In the genomic region with DNA sequence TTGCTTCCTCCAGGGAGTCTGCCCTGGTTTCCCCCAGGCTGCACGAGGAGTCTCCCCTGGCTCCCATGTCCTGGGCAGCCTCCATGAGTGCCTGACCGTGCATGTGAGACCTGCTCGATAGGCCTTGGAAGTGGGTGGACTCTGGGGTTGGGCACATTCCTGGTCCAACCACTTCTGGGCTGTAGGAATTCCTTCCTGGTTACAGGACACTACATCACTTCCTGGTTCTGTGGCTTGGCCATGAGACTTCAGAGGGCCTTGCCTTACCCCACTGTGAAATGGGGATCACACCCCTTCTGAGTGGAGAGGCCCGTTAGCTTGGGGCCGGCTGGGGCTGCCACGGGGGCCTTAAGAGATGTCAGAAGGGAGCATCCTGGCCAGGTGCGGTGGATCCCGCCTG, we compare ENCODE assay signal across 14 cellular contexts. TPM values are rescaled to one million over a fixed set of nuclear protein-coding genes. Genes with fewer than 3 reads are reported as not detected.
DNase-seq lines count a peak whose midpoint lies in the region; ATAC-seq, FAIRE-seq and TF ChIP-seq lines count a peak whose summit lies in the region.
"Had no signal": no experiment of that assay in that cellular context is flagged by ENCODE, and none has a peak within 500 bp of the region (broad histone marks: within the 10 kb centered on the region; RNA-seq: fewer than 3 reads in every experiment).

No MANE protein-coding gene starts in this region.

- H3K4me1 ChIP-seq in NT2/D1 (ENCODE audit: insufficient read depth, insufficient read length): peaks cover 15% of the 10 kb centered on the region

- in situ Hi-C loops in ACHN (cut with HindIII; ENCODE audit: low pct_ligation_motif_present, low pct_unique_long_range_greater_than_20kb, low sequenced_read_pairs): no loop called here

- no peaks in the 10 kb centered on the region for H3K36me3 ChIP-seq in NT2/D1 (ENCODE audit: insufficient read depth, insufficient read length, low read length)
- H3K36me3 ChIP-seq: ascending aorta had no signal

- no peaks in the 10 kb centered on the region for H3K9me3 ChIP-seq in NT2/D1 (ENCODE audit: insufficient read depth, low read length)
- H3K9me3 ChIP-seq: ascending aorta, psoas muscle had no signal

- no peak for FAIRE-seq in D721Med (lab: Jason Lieb, UNC)

- H3K9ac ChIP-seq in NT2/D1 (ENCODE audit: insufficient read length, low read depth): peak overlapping the region; percentile 8

- peak; percentile 88 for DNase-seq in ACHN
- no peak for DNase-seq in NT2/D1 (ENCODE audit: low read depth, low spot score)
- peak; percentile 52 for DNase-seq in fibroblast of villous mesenchyme (ENCODE audit: low read depth)
- no peak for DNase-seq in NK-92 (lab: John Stamatoyannopoulos, UW; ENCODE audit: unreplicated experiment)
- no peak for DNase-seq in D721Med (ENCODE audit: insufficient read length, low spot score)
- DNase-seq: activated CD8-positive, alpha-beta memory T cell treated with anti-CD3 and anti-CD28 coated beads, Interleukin-2, amount 10 ng/mL, durations not matched to agents 7 days and 5 days; left ventricle myocardium superior; NCI-H774; psoas muscle; T-helper 2 cell had no signal

- ATAC-seq in HG02852 (IDR thresholded peaks at IDR 0.05; ENCODE audit: unreplicated experiment): no peak
- ATAC-seq: activated CD8-positive, alpha-beta memory T cell treated with anti-CD3 and anti-CD28 coated beads, Interleukin-2, amount 10 ng/mL, durations not matched to agents 7 days and 5 days; left ventricle myocardium superior; psoas muscle had no signal

- TF ChIP-seq CTCF in fibroblast of villous mesenchyme (IDR thresholded peaks at IDR 0.05; ENCODE audit: insufficient read depth, low read depth, low read length): no peak
- TF ChIP-seq CTCF in D721Med (IDR thresholded peaks at IDR 0.05; ENCODE audit: insufficient read depth, missing control alignments): no peak

- no peak overlapping the region for H3K4me3 ChIP-seq in NT2/D1 (ENCODE audit: insufficient read length, low read depth)
- no peak overlapping the region for H3K4me3 ChIP-seq in fibroblast of villous mesenchyme (ENCODE audit: low read depth, low read length)
- H3K4me3 ChIP-seq: ascending aorta, GM23338, psoas muscle had no signal

- H3K27me3 ChIP-seq in NT2/D1 (ENCODE audit: insufficient read depth, insufficient read length): peaks cover 16% of the 10 kb centered on the region
- H3K27me3 ChIP-seq: ascending aorta had no signal

RNA-seq across cellular contexts. Expression of a gene that starts 4.0 kb away (rescaled TPM):
- total RNA-seq in fibroblast of villous mesenchyme: 0.86 and 2.6 TPM in 2 replicates

RNA-seq across cellular contexts. Expression of a gene that starts 7.9 kb away (rescaled TPM):
- not detected in 2 replicates for total RNA-seq in fibroblast of villous mesenchyme
- total RNA-seq: activated CD8-positive, alpha-beta memory T cell treated with anti-CD3 and anti-CD28 coated beads, Interleukin-2, amount 10 ng/mL, durations not matched to agents 7 days and 5 days; ascending aorta; left ventricle myocardium superior; psoas muscle; urinary bladder had no signal

RNA-seq across cellular contexts. Expression of a gene that starts 11.0 kb away (rescaled TPM):
- total RNA-seq in fibroblast of villous mesenchyme: 57.9 and 74.4 TPM in 2 replicates

RNA-seq across cellular contexts. Expression of a gene that starts 12.5 kb away (rescaled TPM):
- 18.1 and 20.3 TPM in 2 replicates for total RNA-seq in fibroblast of villous mesenchyme

RNA-seq across cellular contexts. Expression of a gene that starts 15.8 kb away (rescaled TPM):
- total RNA-seq in fibroblast of villous mesenchyme: 21.2 and 23.2 TPM in 2 replicates

Comparison
In these comparisons a context has a peak if more than half of its experiments do, and no peak if none do; other contexts are left out.
1. DNase-seq: peak in ACHN (single experiment) and fibroblast of villous mesenchyme (single experiment); none in NT2/D1 (single experiment), NK-92 (single experiment) and D721Med (single experiment).